8 cellular contexts compared by ENCODE assay signal in genomic region chr18:51235011-51235789, GRCh38. TPM values are rescaled to one million over a fixed set of nuclear protein-coding genes. Genes with fewer than 3 reads are reported as not detected.
DNase-seq lines count a peak whose midpoint lies in the region; ATAC-seq and TF ChIP-seq lines count a peak whose summit lies in the region.

No MANE protein-coding gene starts in this region.

- peak in 1 of 2 donors; percentile 31 for DNase-seq in activated naive CD4-positive, alpha-beta T cell treated with anti-CD3 and anti-CD28 coated beads, Interleukin-2, amount 50 U/mL, for 72 hours (ENCODE audit: low spot score in 2 of 2)
- no peak for DNase-seq in activated naive CD4-positive, alpha-beta T cell (lab: John Stamatoyannopoulos, UW)
- DNase-seq in activated T-cell treated with anti-CD3 and anti-CD28 coated beads, Interleukin-2, amount 50 U/mL, for 72 hours, result peak; percentile 61 to 69
- DNase-seq in stimulated activated CD4-positive, alpha-beta T cell treated with anti-CD3 and anti-CD28 coated beads, Interleukin-4, amount 100 ng/mL, for 1 hour, result peak; percentile 8
- DNase-seq in NCI-H774 (lab: John Stamatoyannopoulos, UW) (no peak), vagina (ENCODE audit: extremely low spot score in 2 of 2) (no peak), NCI-H1694 treated with DMSO at 0.1 percent for 48 hours (lab: John Stamatoyannopoulos, UW) (no peak)

- no peak overlapping the region for H3K27ac ChIP-seq in vagina

- peak; percentile 97 to 99 for ATAC-seq in activated naive CD4-positive, alpha-beta T cell treated with anti-CD3 and anti-CD28 coated beads, Interleukin-2, amount 50 U/mL, for 72 hours
- ATAC-seq in HG03469 (IDR thresholded peaks at IDR 0.05; ENCODE audit: unreplicated experiment), result peak; percentile 92
- ATAC-seq in activated T-cell treated with anti-CD3 and anti-CD28 coated beads, Interleukin-2, amount 50 U/mL, for 72 hours (replicated peaks in 1 of 2), result peak; percentile 97 to 98

- TF ChIP-seq CTCF in vagina (IDR thresholded peaks at IDR 0.05), result no peak

- intact Hi-C loops in vagina (cut with DNase I), result no loop called here

- H3K36me3 ChIP-seq in vagina, result no peaks in the 10 kb centered on the region

- H3K4me3 ChIP-seq in vagina, result no peak overlapping the region

- no peaks in the 10 kb centered on the region for H3K9me3 ChIP-seq in vagina

- no peaks in the 10 kb centered on the region for H3K9me3 Mint-ChIP-seq in activated naive CD4-positive, alpha-beta T cell treated with anti-CD3 and anti-CD28 coated beads, Interleukin-2, amount 50 U/mL, for 72 hours
- peaks cover 0 to 1% of the 10 kb centered on the region in 2 donors for H3K9me3 Mint-ChIP-seq in activated T-cell treated with anti-CD3 and anti-CD28 coated beads, Interleukin-2, amount 50 U/mL, for 72 hours

- no peaks in the 10 kb centered on the region for H3K4me1 ChIP-seq in vagina

- TF ChIP-seq POLR2A in vagina (IDR thresholded peaks at IDR 0.05), result no peak

- no peaks in the 10 kb centered on the region for H3K27me3 ChIP-seq in vagina

- H3K36me3 Mint-ChIP-seq in activated naive CD4-positive, alpha-beta T cell treated with anti-CD3 and anti-CD28 coated beads, Interleukin-2, amount 50 U/mL, for 72 hours, result no peaks in the 10 kb centered on the region
- H3K36me3 Mint-ChIP-seq in activated T-cell treated with anti-CD3 and anti-CD28 coated beads, Interleukin-2, amount 50 U/mL, for 72 hours (ENCODE audit: insufficient read depth in 2 of 2), result no peaks in the 10 kb centered on the region

- H3K27me3 Mint-ChIP-seq in activated T-cell treated with anti-CD3 and anti-CD28 coated beads, Interleukin-2, amount 50 U/mL, for 72 hours (ENCODE audit: low read depth), result peaks cover 17% of the 10 kb centered on the region

- peaks cover 24% of the 10 kb centered on the region for H3K4me1 Mint-ChIP-seq in activated T-cell treated with anti-CD3 and anti-CD28 coated beads, Interleukin-2, amount 50 U/mL, for 72 hours (ENCODE audit: low read depth)

- H3K27ac Mint-ChIP-seq in activated naive CD4-positive, alpha-beta T cell treated with anti-CD3 and anti-CD28 coated beads, Interleukin-2, amount 50 U/mL, for 72 hours, result peak overlapping the region in 1 of 2 donors; percentile 11
- H3K27ac Mint-ChIP-seq in activated T-cell treated with anti-CD3 and anti-CD28 coated beads, Interleukin-2, amount 50 U/mL, for 72 hours, result no peak overlapping the region

- H3K4me3 Mint-ChIP-seq in activated T-cell treated with anti-CD3 and anti-CD28 coated beads, Interleukin-2, amount 50 U/mL, for 72 hours, result peak overlapping the region; percentile 35 to 68

RNA-seq across cellular contexts. Expression of gene MEX3C, which starts 37.7 kb away (rescaled TPM):
- total RNA-seq in activated naive CD4-positive, alpha-beta T cell treated with anti-CD3 and anti-CD28 coated beads, Interleukin-2, amount 50 U/mL, for 72 hours, result 10 to 100 TPM; 59.0 to 82.5 TPM
- 10 to 100 TPM; 85.0 to 94.5 TPM for total RNA-seq in activated T-cell treated with anti-CD3 and anti-CD28 coated beads, Interleukin-2, amount 50 U/mL, for 72 hours
- 20.4 TPM for total RNA-seq in vagina

Comparison
In these comparisons a context has a peak if more than half of its experiments do, and no peak if none do; other contexts are left out.
1. DNase-seq: peak in activated T-cell treated with anti-CD3 and anti-CD28 coated beads, Interleukin-2, amount 50 U/mL, for 72 hours (2 of 2) and stimulated activated CD4-positive, alpha-beta T cell treated with anti-CD3 and anti-CD28 coated beads, Interleukin-4, amount 100 ng/mL, for 1 hour (single experiment); none in activated naive CD4-positive, alpha-beta T cell (0 of 4), NCI-H774 (single experiment), vagina (0 of 2) and NCI-H1694 treated with DMSO at 0.1 percent for 48 hours (single experiment).
2. Peak in every context shown above with its lines, with median percentiles within 50 percentile points of each other: ATAC-seq.